Comparison of ENCODE assay signal across 11 cellular contexts in the genomic region with DNA sequence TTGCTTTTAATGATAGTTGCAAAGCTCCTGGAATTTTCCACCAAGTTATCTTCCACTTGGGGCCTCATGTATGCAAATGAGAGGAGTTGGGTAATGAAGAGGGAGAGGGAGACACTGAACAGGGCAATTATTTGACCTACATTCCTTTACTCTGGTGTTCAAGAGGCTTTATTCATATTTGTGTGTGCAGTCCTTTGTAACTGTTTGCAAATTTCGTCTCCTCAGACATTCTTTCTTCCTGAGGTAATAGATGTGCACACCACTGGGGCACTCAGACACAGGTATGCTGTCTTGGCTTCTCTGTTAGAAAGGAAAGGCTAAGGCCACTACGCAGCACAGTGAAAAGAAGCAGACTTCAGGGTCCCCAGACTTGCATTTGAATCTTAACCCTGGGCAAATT. TPM values are rescaled to one million over a fixed set of nuclear protein-coding genes. Genes with fewer than 3 reads are reported as not detected.
DNase-seq lines count a peak whose midpoint lies in the region; ATAC-seq, FAIRE-seq and TF ChIP-seq lines count a peak whose summit lies in the region.
"Had no signal": no experiment of that assay in that cellular context is flagged by ENCODE, and none has a peak within 500 bp of the region (broad histone marks: within the 10 kb centered on the region; RNA-seq: fewer than 3 reads in every experiment).

No MANE protein-coding gene starts in this region.

- no peak for TF ChIP-seq EP300 in transverse colon (IDR thresholded peaks at IDR 0.05; ENCODE audit: low read depth)

- no peak for TF ChIP-seq POLR2A in HCT116 (IDR thresholded peaks at IDR 0.05; ENCODE audit: borderline replicate concordance, extremely low read depth, insufficient read depth, insufficient read length)
- no peak for TF ChIP-seq POLR2A in transverse colon (IDR thresholded peaks at IDR 0.05)

- no peak for DNase-seq in HCT116 (ENCODE audit: low read depth, low spot score)
- peak; percentile 76 for DNase-seq in bronchial epithelial cell (ENCODE audit: low read depth)
- no peak for DNase-seq in transverse colon
- no peak for DNase-seq in COR-L47 (lab: John Stamatoyannopoulos, UW)
- DNase-seq in dedifferentiated amniotic fluid mesenchymal stem cell (ENCODE audit: extremely low spot score) = no peak
- DNase-seq: activated T-cell treated with anti-CD3 and anti-CD28 coated beads for 4 hours, DND-41, MM.1S had no signal

- TF ChIP-seq CTCF in HCT116 (IDR thresholded peaks at IDR 0.05 in 2 of 3, conservative IDR thresholded peaks at IDR 0.05 in 1 of 3; ENCODE audit: borderline replicate concordance in 1 of 3, insufficient read depth in 1 of 3, low read depth in 2 of 3, low read length in 2 of 3) = no peak
- no peak for TF ChIP-seq CTCF in bronchial epithelial cell (IDR thresholded peaks at IDR 0.05; ENCODE audit: insufficient read depth, low read length, severe bottlenecking)
- no peak for TF ChIP-seq CTCF in transverse colon (IDR thresholded peaks at IDR 0.05)

- RAD21 ChIA-PET in HCT116 (lab: Charles Lee; ENCODE audit: low non-redundant PET in 1 of 2, low total read pairs in 2 of 2, uncharacterized antibody in 2 of 2, unreplicated experiment in 2 of 2) = no interaction called here

- no peak overlapping the region for H3K27ac ChIP-seq in HCT116 (ENCODE audit: low read depth, low read length)
- peak overlapping the region; percentile 35 for H3K27ac ChIP-seq in layer of hippocampus (ENCODE audit: low read depth, low read length)
- peak overlapping the region; percentile 72 to 82 (median 78) for H3K27ac ChIP-seq in transverse colon

- CTCF ChIA-PET in HCT116 (lab: Charles Lee) = no interaction called here

- no peak for FAIRE-seq in bronchial epithelial cell (lab: Jason Lieb, UNC)

- no peak for TF ChIP-seq RAD21 in HCT116 (IDR thresholded peaks at IDR 0.05; ENCODE audit: low read depth)

- no peak overlapping the region for H3K4me3 ChIP-seq in HCT116 (replicated peaks in 1 of 2; ENCODE audit: low read depth in 1 of 2, low read length in 2 of 2)
- H3K4me3 ChIP-seq in bronchial epithelial cell (ENCODE audit: low read depth, low read length) = no peak overlapping the region
- no peak overlapping the region for H3K4me3 ChIP-seq in transverse colon

- WGBS in transverse colon (ENCODE audit: low coverage in 1 of 2), 2 donors = 57 to 64% methylated on average over 2 of the region's 2 CpGs

- BruUV-seq in HCT116 (replicated peaks; lab: Mats Ljungman, UMichigan) = no TSS peak

- H2AFZ ChIP-seq in HCT116 (ENCODE audit: low read depth, low read length, poor library complexity, severe bottlenecking) = no peak overlapping the region

- in situ Hi-C loops in transverse colon (cut with MboI; ENCODE audit: low pct_ligation_motif_present in 1 of 4, low pct_unique_long_range_greater_than_20kb in 1 of 4, low sequenced_read_pairs in 3 of 4) = loop anchor here in 1 of 4 donors (10.0 kb wide), 1 partner anchor 534 kb away; no protein-coding TSS in a partner anchor

- POLR2A ChIA-PET in HCT116 (lab: Charles Lee) = no interaction called here

- H4K20me1 ChIP-seq in HCT116 (ENCODE audit: insufficient read depth) = no peaks in the 10 kb centered on the region; the same call in 1 of the 2 replicates

- H3K36me3 ChIP-seq in HCT116 (ENCODE audit: control insufficient read depth in 1 of 2, insufficient read depth in 2 of 2, low read length in 2 of 2) (no peaks in the 10 kb centered on the region), bronchial epithelial cell (ENCODE audit: control insufficient read depth, insufficient read depth, low read length) (no peaks in the 10 kb centered on the region), transverse colon (no peaks in the 10 kb centered on the region)

- no peaks in the 10 kb centered on the region for H3K27me3 ChIP-seq in HCT116 (ENCODE audit: insufficient read depth, low read length)
- no peaks in the 10 kb centered on the region for H3K27me3 ChIP-seq in bronchial epithelial cell (ENCODE audit: control insufficient read depth, insufficient read depth, low read length)
- no peaks in the 10 kb centered on the region for H3K27me3 ChIP-seq in layer of hippocampus (ENCODE audit: control insufficient read depth, insufficient read depth, low read length)
- H3K27me3 ChIP-seq in transverse colon = no peaks in the 10 kb centered on the region

- ATAC-seq in HCT116 = 0 out of 2 replicates have a peak, but pooled peaks have one; percentile 14
- ATAC-seq in GM19463 (IDR thresholded peaks at IDR 0.05; ENCODE audit: unreplicated experiment) = no peak
- ATAC-seq in GM21423 (IDR thresholded peaks at IDR 0.05; ENCODE audit: unreplicated experiment) = no peak

- peaks cover 0 to 5% of the 10 kb centered on the region in 2 experiments; a peak in 1 of 4 replicates for H3K4me1 ChIP-seq in HCT116 (ENCODE audit: control insufficient read depth in 1 of 2, insufficient read depth in 2 of 2, low read length in 2 of 2)
- H3K4me1 ChIP-seq in transverse colon = peaks cover 0 to 42% (median 9%) of the 10 kb centered on the region in 4 donors

- H3K9me3 ChIP-seq in HCT116 (ENCODE audit: control insufficient read depth in 1 of 2, insufficient read depth in 1 of 2, low read depth in 1 of 2, low read length in 2 of 2) (no peaks in the 10 kb centered on the region), transverse colon (no peaks in the 10 kb centered on the region)

- H3K9me2 ChIP-seq in HCT116 (ENCODE audit: insufficient read depth) = no peaks in the 10 kb centered on the region

- intact Hi-C loops in HCT116 (cut with micrococcal nuclease) (no loop called here), transverse colon (cut with DNase I; ENCODE audit: low total_unique reads) (no loop called here)

- H3K9ac ChIP-seq in HCT116 (ENCODE audit: low read length) = no peak overlapping the region

- no peak overlapping the region for H3K4me2 ChIP-seq in HCT116 (ENCODE audit: low read length)

- peaks cover 14% of the 10 kb centered on the region; the same call in 1 of the 2 replicates for H3K79me2 ChIP-seq in HCT116 (ENCODE audit: insufficient read depth, low read length)

TF ChIP-seq in HCT116, 20 proteins besides CTCF, POLR2A, EP300 and RAD21:
- TF ChIP-seq EZH2phosphoT487 (IDR thresholded peaks at IDR 0.05; ENCODE audit: borderline replicate concordance) = no peak
- no peak for TF ChIP-seq CBX3 (IDR thresholded peaks at IDR 0.05; ENCODE audit: low read depth)
- TF ChIP-seq, protein P1, sequence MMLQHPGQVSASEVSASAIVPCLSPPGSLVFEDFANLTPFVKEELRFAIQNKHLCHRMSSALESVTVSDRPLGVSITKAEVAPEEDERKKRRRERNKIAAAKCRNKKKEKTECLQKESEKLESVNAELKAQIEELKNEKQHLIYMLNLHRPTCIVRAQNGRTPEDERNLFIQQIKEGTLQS (IDR thresholded peaks at IDR 0.05) = no peak
- TF ChIP-seq EGR1 (IDR thresholded peaks at IDR 0.05; ENCODE audit: low read depth) = no peak
- TF ChIP-seq POLR2AphosphoS5 (IDR thresholded peaks at IDR 0.05; ENCODE audit: low read depth, low read length) = no peak
- no peak for TF ChIP-seq ZFX (IDR thresholded peaks at IDR 0.05)
- no peak for TF ChIP-seq TCF7L2 (IDR thresholded peaks at IDR 0.05; ENCODE audit: borderline replicate concordance, extremely low read depth, insufficient read depth, insufficient read length)
- TF ChIP-seq ZNF274 (IDR thresholded peaks at IDR 0.05; ENCODE audit: low read depth, low read length) = no peak
- no peak for TF ChIP-seq EZH2 (IDR thresholded peaks at IDR 0.05)

RNA-seq across cellular contexts. Expression of gene SCHIP1, which starts 40.7 kb away (rescaled TPM):
- total RNA-seq in HCT116 (2021; ENCODE audit: unreplicated experiment) (0.34 TPM), bronchial epithelial cell (0.64 and 1.3 TPM in 2 replicates), transverse colon (1 to 10 TPM in 2 of 4 donors, under 1 TPM in 2; 0.20 to 7.5 (median 2.5) TPM)
- 0.52 and 1.2 TPM in 2 replicates for polyA plus RNA-seq in HCT116 (2012)
